In genomic region chr4:166229799-166230198, GRCh38 we compare ENCODE assay signal across 11 cellular contexts.
"Had no signal": no experiment of that assay in that cellular context is flagged by ENCODE, and none has a peak within 500 bp of the region (broad histone marks: within the 10 kb centered on the region; RNA-seq: fewer than 3 reads in every experiment).

No MANE protein-coding gene starts in this region.

- H3K36me3 ChIP-seq: HAP-1 had no signal

- FAIRE-seq: H1, H54 had no signal

- H3K27ac ChIP-seq: GM23248 had no signal

- DNase-seq: GM23248, GOT3, H7, H9, HCEC 1CT, HFFc6 had no signal

- H3K9me3 ChIP-seq: HAP-1 had no signal

- H3K4me3 ChIP-seq: GM23248, GM23338, HAP-1 had no signal

- H3K4me2 ChIP-seq: GM23338 had no signal

- ATAC-seq: GM23338, HCT116 had no signal
